In genomic region chr7:81803267-81803666, GRCh38 we compare ENCODE assay signal across 21 cellular contexts. TPM values are rescaled to one million over a fixed set of nuclear protein-coding genes. Genes with fewer than 3 reads are reported as not detected.
"Had no signal": no experiment of that assay in that cellular context is flagged by ENCODE, and none has a peak within 500 bp of the region (broad histone marks: within the 10 kb centered on the region; RNA-seq: fewer than 3 reads in every experiment).

No MANE protein-coding gene starts in this region.

- H3K9me3 ChIP-seq: esophagus squamous epithelium, ovary, prostate gland, right atrium auricular region, thyroid gland, upper lobe of right lung had no signal

- H3K27me3 ChIP-seq: esophagus squamous epithelium, heart right ventricle, ovary, right atrium auricular region, thyroid gland, upper lobe of right lung had no signal

- FAIRE-seq: keratinocyte had no signal

- H3K4me3 ChIP-seq: coronary artery, esophagus squamous epithelium, heart right ventricle, ovary, prostate gland, right atrium auricular region, thyroid gland, upper lobe of right lung had no signal

- DNase-seq: activated CD4-positive, alpha-beta memory T cell treated with anti-CD3 and anti-CD28 coated beads, Interleukin-2, amount 10 ng/mL, durations not matched to agents 7 days and 5 days; activated CD4-positive, alpha-beta T cell treated with anti-CD3 and anti-CD28 coated beads, Interleukin-2, amount 10 ng/mL, durations not matched to agents 24 days and 14 days; activated effector memory CD4-positive, alpha-beta T cell treated with anti-CD3 and anti-CD28 coated beads, Interleukin-2, amount 50 U/mL, for 16 hours; activated naive CD4-positive, alpha-beta T cell treated with anti-CD3 and anti-CD28 coated beads, Interleukin-2, amount 10 ng/mL, durations not matched to agents 7 days and 5 days; cerebellar nuclear complex; endodermal cell; esophagus squamous epithelium; heart right ventricle; left colon; ovary; stimulated activated CD4-positive, alpha-beta T cell treated with anti-CD3 and anti-CD28 coated beads, Interleukin-4, amount 100 ng/mL, for 4 hours; substantia nigra; thyroid gland; upper lobe of right lung had no signal

- H3K27ac ChIP-seq: coronary artery, esophagus squamous epithelium, heart right ventricle, ovary, prostate gland, right atrium auricular region, thyroid gland, upper lobe of right lung, VCaP had no signal

- H3K36me3 ChIP-seq: esophagus squamous epithelium, heart right ventricle, ovary, prostate gland, right atrium auricular region, thyroid gland, upper lobe of right lung had no signal

- H3K4me1 ChIP-seq: esophagus squamous epithelium, heart right ventricle, prostate gland, right atrium auricular region, thyroid gland, upper lobe of right lung had no signal

- ATAC-seq: activated CD4-positive, CD25-positive, alpha-beta regulatory T cell treated with anti-CD3 and anti-CD28 coated beads, Interleukin-2, amount 50 U/mL, for 24 hours; heart right ventricle; left colon; natural killer cell treated with Interleukin-12 subunit alpha and Interleukin-12 subunit beta and Interleukin-15 and Interleukin-18, amount 100 ng/mL, for 72 hours; upper lobe of right lung had no signal

RNA-seq across cellular contexts. Expression of gene HGF, which starts 33.4 kb away (rescaled TPM):
- total RNA-seq: activated CD4-positive, alpha-beta memory T cell treated with anti-CD3 and anti-CD28 coated beads, Interleukin-2, amount 10 ng/mL, durations not matched to agents 7 days and 5 days; activated CD4-positive, alpha-beta T cell treated with anti-CD3 and anti-CD28 coated beads, Interleukin-2, amount 10 ng/mL, durations not matched to agents 24 days and 14 days had no signal
- polyA plus RNA-seq: keratinocyte had no signal
